In the genomic region with DNA sequence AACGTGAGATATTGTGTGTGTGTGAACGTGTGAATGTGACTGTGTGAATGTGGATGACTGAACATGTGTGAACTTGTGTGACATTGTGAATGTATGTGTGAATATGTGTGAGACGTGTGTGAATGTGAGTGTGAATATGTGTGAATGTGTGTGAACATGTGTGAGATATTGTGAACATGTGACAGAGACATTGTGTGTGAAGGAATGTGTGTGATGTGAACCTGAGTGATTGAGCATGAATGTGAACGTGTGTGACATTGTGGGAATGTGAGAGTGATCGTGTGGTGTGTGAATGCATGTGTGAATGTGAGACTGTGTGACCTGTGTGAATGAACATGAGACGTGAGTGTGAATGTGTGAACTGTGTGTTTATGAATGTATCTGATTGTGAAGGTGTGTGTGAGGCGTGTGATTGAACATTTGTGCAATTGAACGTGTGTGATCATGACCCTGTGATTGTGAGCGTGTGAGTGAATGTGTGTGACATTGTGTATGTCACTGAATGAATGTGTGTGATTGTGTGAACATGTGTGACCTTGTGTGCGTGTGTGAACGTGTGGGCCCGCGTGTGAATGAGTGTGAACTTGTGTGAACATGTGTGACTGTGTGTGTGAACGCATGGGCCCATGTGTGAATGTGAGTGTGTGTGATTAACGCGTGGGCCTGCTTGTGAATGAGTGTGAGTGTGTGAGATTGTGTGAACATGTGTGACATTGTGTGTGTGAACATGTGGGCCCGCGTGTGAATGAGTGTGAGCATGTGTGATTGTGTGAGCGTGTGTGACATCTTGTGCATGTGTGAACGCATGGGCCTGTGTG, we compare ENCODE assay signal across 21 cellular contexts. TPM values are rescaled to one million over a fixed set of nuclear protein-coding genes. Genes with fewer than 3 reads are reported as not detected.
A peak's percentile ranks its signal among the peaks of the same experiment; 100 is the strongest.
DNase-seq lines count a peak whose midpoint lies in the region; ATAC-seq, FAIRE-seq and TF ChIP-seq lines count a peak whose summit lies in the region.
"Had no signal": no experiment of that assay in that cellular context is flagged by ENCODE, and none has a peak within 500 bp of the region (broad histone marks: within the 10 kb centered on the region; RNA-seq: fewer than 3 reads in every experiment).

No MANE protein-coding gene starts in this region.

- H3K4me3 Mint-ChIP-seq in WTC11: no peak overlapping the region
- H3K4me3 Mint-ChIP-seq: CD14-positive monocyte had no signal

- no peak for TF ChIP-seq CTCF in HepG2 (CRISPR knock-in tag; IDR thresholded peaks at IDR 0.05)
- no peak for TF ChIP-seq CTCF in right lobe of liver (IDR thresholded peaks at IDR 0.05)
- no peak for TF ChIP-seq CTCF in WTC11 (IDR thresholded peaks at IDR 0.05)
- no peak for TF ChIP-seq CTCF in keratinocyte (optimal IDR thresholded peaks at IDR 0.05 in 1 of 3, IDR thresholded peaks at IDR 0.05 in 1 of 3, conservative IDR thresholded peaks at IDR 0.05 in 1 of 3; ENCODE audit: extremely low read depth in 1 of 3, insufficient read depth in 2 of 3, low read length in 3 of 3)
- no peak for TF ChIP-seq CTCF in lower lobe of right lung (IDR thresholded peaks at IDR 0.05)
- TF ChIP-seq CTCF in ovary (IDR thresholded peaks at IDR 0.05): no peak

- CTCF ChIA-PET in HepG2 (lab: Yijun Ruan, JAX; ENCODE audit: low intra/inter-chr PET ratio, low total read pairs): no interaction called here
- CTCF ChIA-PET in WTC11 (lab: Charles Lee): no interaction called here

- in situ Hi-C loops in HepG2 (cut with HindIII; ENCODE audit: extremely low pct_ligation_motif_present, low pct_unique_long_range_greater_than_20kb): no loop called here

- H3K27me3 Mint-ChIP-seq in WTC11 (ENCODE audit: low read depth): peaks cover 13% of the 10 kb centered on the region

- H3K4me1 ChIP-seq in HepG2 (ENCODE audit: insufficient read depth, low read length) (no peaks in the 10 kb centered on the region), right lobe of liver (no peaks in the 10 kb centered on the region), keratinocyte (ENCODE audit: control insufficient read depth, extremely low read depth, insufficient read depth, low read length) (no peaks in the 10 kb centered on the region), lower lobe of right lung (peaks cover 10% of the 10 kb centered on the region), ovary (ENCODE audit: insufficient read depth) (peaks cover 2% of the 10 kb centered on the region)

- WGBS in HepG2 (ENCODE audit: low lambda C conversion rate): 95% methylated on average over 20 of the region's 20 CpGs
- WGBS in right lobe of liver (ENCODE audit: insufficient coverage, low coverage, low lambda C conversion rate, missing lambda C conversion rate): 89% methylated on average over 19 of the region's 20 CpGs
- 95% methylated on average over 20 of the region's 20 CpGs for WGBS in ovary, 3 donors

- TSS peak; percentile 51 for BruUV-seq in HepG2 (replicated peaks; lab: Mats Ljungman, UMichigan)

- H3K79me2 ChIP-seq in HepG2 (ENCODE audit: insufficient read depth, low read length): peaks cover 18% of the 10 kb centered on the region
- H3K79me2 ChIP-seq in keratinocyte (ENCODE audit: control insufficient read depth, insufficient read depth, low read length): no peaks in the 10 kb centered on the region

- H3K4me3 ChIP-seq in HepG2 (replicated peaks in 1 of 3; ENCODE audit: insufficient read depth in 1 of 3, low read depth in 2 of 3, low read length in 3 of 3) (no peak overlapping the region), right lobe of liver (no peak overlapping the region), keratinocyte (ENCODE audit: control insufficient read depth in 2 of 3, extremely low read depth in 1 of 3, insufficient read depth in 2 of 3, low read depth in 1 of 3, low read length in 3 of 3) (no peak overlapping the region), lower lobe of right lung (no peak overlapping the region), ovary (no peak overlapping the region)
- H3K4me3 ChIP-seq: Peyer's patch, SJCRH30 had no signal

- dilution Hi-C loops in keratinocyte (cut with MboI; ENCODE audit: extremely low pct_ligation_motif_present, low sequenced_read_pairs): no loop called here

- TF ChIP-seq EP300 in HepG2 (IDR thresholded peaks at IDR 0.05; ENCODE audit: low read depth in 2 of 2, low read length in 2 of 2): no peak
- TF ChIP-seq EP300 in HepG2 (CRISPR knock-in tag; IDR thresholded peaks at IDR 0.05; ENCODE audit: borderline replicate concordance): no peak
- no peak for TF ChIP-seq EP300 in ovary (IDR thresholded peaks at IDR 0.05)

- no peak overlapping the region for H2AFZ ChIP-seq in HepG2 (ENCODE audit: low read length)
- H2AFZ ChIP-seq in keratinocyte (ENCODE audit: control insufficient read depth, low read length): no peak overlapping the region

- ATAC-seq in HepG2: no peak
- ATAC-seq in right lobe of liver: no peak
- ATAC-seq in WTC11: no peak
- ATAC-seq in lower lobe of right lung: no peak

- H3K9ac ChIP-seq in HepG2 (ENCODE audit: insufficient read depth, low read depth, low read length) (no peak overlapping the region), keratinocyte (ENCODE audit: control insufficient read depth, extremely low read depth, insufficient read depth, low read length) (no peak overlapping the region)

- POLR2A ChIA-PET in HepG2 (lab: Yijun Ruan, JAX) (no interaction called here), WTC11 (lab: Charles Lee) (no interaction called here)

- H3K9me3 ChIP-seq in HepG2 (ENCODE audit: low read length): no peaks in the 10 kb centered on the region
- H3K9me3 ChIP-seq in right lobe of liver: no peaks in the 10 kb centered on the region
- no peaks in the 10 kb centered on the region for H3K9me3 ChIP-seq in keratinocyte (ENCODE audit: control insufficient read depth, low read depth, low read length)
- no peaks in the 10 kb centered on the region for H3K9me3 ChIP-seq in lower lobe of right lung
- H3K9me3 ChIP-seq in ovary: no peaks in the 10 kb centered on the region
- H3K9me3 ChIP-seq: Peyer's patch, SJCRH30 had no signal

- intact Hi-C loops in HepG2 (cut with micrococcal nuclease; ENCODE audit: unreplicated experiment) (no loop called here), right lobe of liver (cut with DNase I) (no loop called here), lower lobe of right lung (cut with DNase I) (no loop called here), ovary (cut with DNase I) (no loop called here)

- no peaks in the 10 kb centered on the region for H3K9me3 Mint-ChIP-seq in WTC11

- no peak overlapping the region for H3K4me2 ChIP-seq in HepG2 (ENCODE audit: low read depth, low read length)
- no peak overlapping the region for H3K4me2 ChIP-seq in keratinocyte (ENCODE audit: control insufficient read depth, extremely low read depth, insufficient read depth, low read depth, low read length)

- TF ChIP-seq POLR2A in HepG2 (IDR thresholded peaks at IDR 0.05; ENCODE audit: insufficient read depth in 1 of 2, low read depth in 2 of 2, low read length in 2 of 2) (0 out of 4 replicates have a peak, but pooled peaks of 1 of the 2 experiments have one; percentile 19), right lobe of liver (IDR thresholded peaks at IDR 0.05) (no peak), ovary (IDR thresholded peaks at IDR 0.05) (no peak)

- H4K20me1 ChIP-seq in HepG2 (ENCODE audit: insufficient read depth, low read length): peaks cover 24% of the 10 kb centered on the region
- H4K20me1 ChIP-seq in keratinocyte (ENCODE audit: control insufficient read depth, extremely low read depth, insufficient read depth, low read length): no peaks in the 10 kb centered on the region

- no peaks in the 10 kb centered on the region for H3K9me1 ChIP-seq in keratinocyte (ENCODE audit: control insufficient read depth, extremely low read depth, insufficient read depth, low read length)

- H3K27me3 ChIP-seq in HepG2 (ENCODE audit: control insufficient read depth in 1 of 2, insufficient read depth in 2 of 2, low read length in 2 of 2) (no peaks in the 10 kb centered on the region), right lobe of liver (no peaks in the 10 kb centered on the region), keratinocyte (ENCODE audit: control insufficient read depth, extremely low read depth, insufficient read depth, low read length) (no peaks in the 10 kb centered on the region), lower lobe of right lung (ENCODE audit: low read depth) (no peaks in the 10 kb centered on the region), ovary (no peaks in the 10 kb centered on the region)
- H3K27me3 ChIP-seq: Peyer's patch, SJCRH30 had no signal

- peaks cover 2 to 11% of the 10 kb centered on the region in 2 experiments; a peak in 2 of 5 replicates for H3K36me3 ChIP-seq in HepG2 (replicated peaks in 1 of 2; ENCODE audit: control insufficient read depth in 1 of 2, insufficient read depth in 2 of 2, low read length in 2 of 2)
- no peaks in the 10 kb centered on the region for H3K36me3 ChIP-seq in right lobe of liver
- H3K36me3 ChIP-seq in keratinocyte (ENCODE audit: control insufficient read depth in 2 of 2, extremely low read depth in 1 of 2, insufficient read depth in 2 of 2, low read length in 2 of 2): no peaks in the 10 kb centered on the region
- H3K36me3 ChIP-seq in lower lobe of right lung: peaks cover 5% of the 10 kb centered on the region
- H3K36me3 ChIP-seq in ovary: no peaks in the 10 kb centered on the region
- H3K36me3 ChIP-seq: Peyer's patch, SJCRH30 had no signal

- DNase-seq in HepG2 (ENCODE audit: low spot score) (no peak), right lobe of liver (no peak), WTC11 (ENCODE audit: low spot score) (no peak), keratinocyte (ENCODE audit: low read depth, low spot score) (no peak), lower lobe of right lung (no peak), ovary (no peak)
- no peak for DNase-seq in stimulated activated CD4-positive, alpha-beta T cell treated with anti-CD3 and anti-CD28 coated beads, Interleukin-2, amount 100 ng/mL, for 48 hours
- DNase-seq: 8988T, AML-193, H7, NCI-H1105, NCI-H146, NCI-H2029 treated with DMSO at 0.1 percent for 48 hours, NCI-H345, NCI-H524 treated with DMSO at 0.1 percent for 48 hours, NCI-H82, Peyer's patch, SJCRH30 had no signal

- FAIRE-seq in HepG2 (lab: Jason Lieb, UNC) (peak; percentile 65), keratinocyte (lab: Jason Lieb, UNC) (peak; percentile 67)
- FAIRE-seq: G401.6 had no signal

- H3K27ac ChIP-seq in HepG2 (ENCODE audit: extremely low read length, insufficient read depth, low read length): no peak overlapping the region
- no peak overlapping the region for H3K27ac ChIP-seq in right lobe of liver
- no peak overlapping the region for H3K27ac ChIP-seq in keratinocyte (ENCODE audit: control insufficient read depth, insufficient read depth, low read length)
- H3K27ac ChIP-seq in lower lobe of right lung: no peak overlapping the region
- H3K27ac ChIP-seq in ovary: no peak overlapping the region
- H3K27ac ChIP-seq: HL-60, Peyer's patch, SJCRH30 had no signal

- TF ChIP-seq RAD21 in HepG2 (CRISPR knock-in tag; IDR thresholded peaks at IDR 0.05): no peak

- no peaks in the 10 kb centered on the region for H3K36me3 Mint-ChIP-seq in WTC11

- peaks cover 58% of the 10 kb centered on the region for H3K4me1 Mint-ChIP-seq in WTC11

- no peak overlapping the region for H3K27ac Mint-ChIP-seq in WTC11

RNA-seq across cellular contexts. Expression of a gene that starts 23.2 kb away (rescaled TPM):
- total RNA-seq in HepG2 (2016; rRNA removed; fragmentation: Illumina TruSeq; extraction: Trizol): 16.1 and 19.5 TPM in 2 replicates
- total RNA-seq in HepG2 (2016; cell fraction: cytosol; rRNA removed; fragmentation: Illumina TruSeq; extraction: Trizol; ENCODE audit: low read depth): 13.0 and 16.7 TPM in 2 replicates
- 15.4 and 17.4 TPM in 2 replicates for total RNA-seq in HepG2 (2016; cell fraction: insoluble cytoplasmic fraction; rRNA removed; fragmentation: Illumina TruSeq; extraction: Trizol)
- 18.2 and 21.4 TPM in 2 replicates for total RNA-seq in HepG2 (2016; cell fraction: membrane; rRNA removed; fragmentation: Illumina TruSeq; extraction: Trizol)
- 31.6 and 33.0 TPM in 2 replicates for total RNA-seq in HepG2 (2016; cell fraction: nucleus; rRNA removed; fragmentation: Illumina TruSeq; extraction: Trizol)
- polyA plus RNA-seq in HepG2 (2011; rRNA removed): 31.2 and 37.7 TPM in 2 replicates
- polyA plus RNA-seq in HepG2 (2011; cell fraction: cytosol; rRNA removed): 20.9 and 26.7 TPM in 2 replicates
- polyA plus RNA-seq in HepG2 (2011; cell fraction: nucleus; rRNA removed): 132 and 135 TPM in 2 replicates
- polyA plus RNA-seq in HepG2 (2012): 43.5 and 43.7 TPM in 2 replicates
- polyA plus RNA-seq in HepG2 (2016; cell fraction: cytosol; fragmentation: Illumina TruSeq; extraction: Trizol; ENCODE audit: low read depth): 1.4 and 1.7 TPM in 2 replicates
- polyA plus RNA-seq in HepG2 (2016; cell fraction: insoluble cytoplasmic fraction; fragmentation: Illumina TruSeq; extraction: Trizol; ENCODE audit: low read depth): 22.8 and 30.2 TPM in 2 replicates
- 4.4 and 5.4 TPM in 2 replicates for polyA plus RNA-seq in HepG2 (2016; cell fraction: membrane; fragmentation: Illumina TruSeq; extraction: Trizol; ENCODE audit: low read depth)
- polyA plus RNA-seq in HepG2 (2016; cell fraction: nucleus; fragmentation: Illumina TruSeq; extraction: Trizol; ENCODE audit: insufficient read depth, low read depth): 70.9 and 78.3 TPM in 2 replicates
- 24.8 and 50.4 TPM in 2 replicates for polyA minus RNA-seq in HepG2 (2011; rRNA and poly(A)+ RNA removed; ENCODE audit: low replicate concordance)
- 36.3 and 45.8 TPM in 2 replicates for polyA minus RNA-seq in HepG2 (2011; cell fraction: cytosol; rRNA and poly(A)+ RNA removed)
- 83.8 and 96.8 TPM in 2 replicates for polyA minus RNA-seq in HepG2 (2011; cell fraction: nucleus; rRNA and poly(A)+ RNA removed)
- total RNA-seq in right lobe of liver: 10 to 100 TPM; 30.0 to 48.0 (median 38.8) TPM
- 91.0 to 124 TPM (median 93.8 TPM) in 3 replicates for total RNA-seq in WTC11 (2021)
- 4.3 to 6.2 TPM (median 5.0 TPM) in 3 replicates for polyA plus RNA-seq in keratinocyte
- polyA plus RNA-seq in keratinocyte (2011; ENCODE audit: low read depth): 16.7 TPM
- 5.7 and 5.8 TPM in 2 replicates for polyA plus RNA-seq in keratinocyte (2011; cell fraction: cytosol; rRNA removed)
- polyA plus RNA-seq in keratinocyte (2011; cell fraction: nucleus; rRNA removed): 25.5 and 27.8 TPM in 2 replicates
- polyA plus RNA-seq in keratinocyte (2012; ENCODE audit: low replicate concordance): 5.8 and 16.8 TPM in 2 replicates
- polyA minus RNA-seq in keratinocyte: 6.8 to 9.9 TPM (median 9.3 TPM) in 3 replicates
- 11.3 TPM for polyA minus RNA-seq in keratinocyte (2011; cell fraction: cytosol; rRNA and poly(A)+ RNA removed)
- 22.2 and 29.6 TPM in 2 replicates for polyA minus RNA-seq in keratinocyte (2011; cell fraction: nucleus; rRNA and poly(A)+ RNA removed)
- 85.2 TPM for total RNA-seq in lower lobe of right lung
- total RNA-seq in ovary: 100 to 1,000 TPM in 4 of 7 donors, 10 to 100 TPM in 3; 37.4 to 212 (median 130) TPM
- 10 to 100 TPM; 32.9 to 36.1 TPM for polyA plus RNA-seq in ovary
